Comparison of ENCODE assay signal across 25 cellular contexts in genomic region chr9:114131808-114132549, GRCh38. TPM values are rescaled to one million over a fixed set of nuclear protein-coding genes. Genes with fewer than 3 reads are reported as not detected.
"Had no signal": no experiment of that assay in that cellular context is flagged by ENCODE, and none has a peak within 500 bp of the region (broad histone marks: within the 10 kb centered on the region; RNA-seq: fewer than 3 reads in every experiment).

No MANE protein-coding gene starts in this region.

- DNase-seq: effector memory CD4-positive, alpha-beta T cell; gastrocnemius medialis; immature natural killer cell; left lung; mesendoderm; naive thymus-derived CD8-positive, alpha-beta T cell; spleen; stimulated activated CD4-positive, alpha-beta T cell treated with anti-CD3 and anti-CD28 coated beads, Interleukin-2, amount 100 ng/mL, for 24 hours; stimulated activated CD4-positive, alpha-beta T cell treated with anti-CD3 and anti-CD28 coated beads, Interleukin-4, amount 100 ng/mL, for 4 hours; stimulated activated naive B cell treated with anti-CD40 and anti-IgM and Interleukin-4, amounts not matched to agents 10 μg/mL and 1 μg/mL and 100 μg/mL, for 72 hours; stimulated activated naive CD8-positive, alpha-beta T cell treated with anti-CD3 and anti-CD28 coated beads, Interleukin-15, amount 100 ng/mL, for 72 hours; testis; upper lobe of right lung had no signal

- H3K27ac Mint-ChIP-seq: immature natural killer cell; naive thymus-derived CD8-positive, alpha-beta T cell; stimulated activated naive B cell treated with anti-CD40 and anti-IgM and Interleukin-4, amounts not matched to agents 10 μg/mL and 1 μg/mL and 100 μg/mL, for 72 hours had no signal

- H3K4me3 ChIP-seq: esophagus muscularis mucosa, gastrocnemius medialis, left lung, lung, spleen, testis, tibial nerve, upper lobe of right lung, vagina had no signal

- ATAC-seq: gastrocnemius medialis; left lung; naive thymus-derived CD8-positive, alpha-beta T cell; stimulated activated naive B cell treated with anti-CD40 and anti-IgM and Interleukin-4, amounts not matched to agents 10 μg/mL and 1 μg/mL and 100 μg/mL, for 72 hours; stimulated activated naive CD8-positive, alpha-beta T cell treated with anti-CD3 and anti-CD28 coated beads, Interleukin-15, amount 100 ng/mL, for 72 hours; upper lobe of right lung had no signal

- H3K27ac ChIP-seq: epithelial cell of prostate, esophagus muscularis mucosa, gastrocnemius medialis, left lung, spleen, testis, tibial nerve, upper lobe of right lung, vagina had no signal

- H3K4me1 Mint-ChIP-seq: immature natural killer cell; stimulated activated naive B cell treated with anti-CD40 and anti-IgM and Interleukin-4, amounts not matched to agents 10 μg/mL and 1 μg/mL and 100 μg/mL, for 72 hours; stimulated activated naive CD8-positive, alpha-beta T cell treated with anti-CD3 and anti-CD28 coated beads, Interleukin-15, amount 100 ng/mL, for 72 hours had no signal

- H3K36me3 ChIP-seq: esophagus muscularis mucosa, gastrocnemius medialis, left lung, spleen, tibial nerve, upper lobe of right lung, vagina had no signal

- H3K4me3 Mint-ChIP-seq: immature natural killer cell; naive thymus-derived CD8-positive, alpha-beta T cell; stimulated activated naive B cell treated with anti-CD40 and anti-IgM and Interleukin-4, amounts not matched to agents 10 μg/mL and 1 μg/mL and 100 μg/mL, for 72 hours; stimulated activated naive CD8-positive, alpha-beta T cell treated with anti-CD3 and anti-CD28 coated beads, Interleukin-15, amount 100 ng/mL, for 72 hours had no signal

- H3K27me3 ChIP-seq: gastrocnemius medialis, testis, tibial nerve, upper lobe of right lung, vagina had no signal

- H3K36me3 Mint-ChIP-seq: stimulated activated naive B cell treated with anti-CD40 and anti-IgM and Interleukin-4, amounts not matched to agents 10 μg/mL and 1 μg/mL and 100 μg/mL, for 72 hours had no signal

- H3K9me3 ChIP-seq: gastrocnemius medialis, testis, upper lobe of right lung, vagina had no signal

- H3K4me1 ChIP-seq: gastrocnemius medialis, left lung, spleen, testis, tibial nerve, upper lobe of right lung, vagina had no signal

RNA-seq across cellular contexts. Expression of gene COL27A1, which starts 23.4 kb away (rescaled TPM):
- polyA plus RNA-seq: immature natural killer cell had no signal

RNA-seq across cellular contexts. Expression of gene KIF12, which starts 32.9 kb away (rescaled TPM):
- total RNA-seq: esophagus muscularis mucosa; fibroblast of villous mesenchyme; gastrocnemius medialis; naive thymus-derived CD8-positive, alpha-beta T cell; posterior vena cava; skeletal muscle tissue; subcutaneous adipose tissue; tibial nerve; vagina had no signal
- polyA plus RNA-seq: immature natural killer cell; naive thymus-derived CD8-positive, alpha-beta T cell; neural cell had no signal

RNA-seq across cellular contexts. Expression of gene AMBP, which starts 53.9 kb away (rescaled TPM):
- total RNA-seq: esophagus muscularis mucosa; fibroblast of villous mesenchyme; naive thymus-derived CD8-positive, alpha-beta T cell; osteocyte; subcutaneous adipose tissue; tibial nerve; vagina had no signal
- polyA plus RNA-seq: immature natural killer cell; keratinocyte; naive thymus-derived CD8-positive, alpha-beta T cell; neural cell had no signal
